Comparison of ENCODE assay signal across 15 cellular contexts in genomic region chr13:98289339-98289935, GRCh38.
DNase-seq lines count a peak whose midpoint lies in the region; ATAC-seq and TF ChIP-seq lines count a peak whose summit lies in the region.
"Had no signal": no experiment of that assay in that cellular context is flagged by ENCODE, and none has a peak within 500 bp of the region (broad histone marks: within the 10 kb centered on the region; RNA-seq: fewer than 3 reads in every experiment).

No MANE protein-coding gene starts in this region.

- H3K27ac Mint-ChIP-seq in chondrocyte (ENCODE audit: unreplicated experiment), result peak overlapping the region; percentile 57
- H3K27ac Mint-ChIP-seq in neural progenitor cell, result no peak overlapping the region
- H3K27ac Mint-ChIP-seq: CD8-positive, alpha-beta T cell; HFFc6 had no signal

- peaks cover 27% of the 10 kb centered on the region for H3K4me1 ChIP-seq in smooth muscle cell (ENCODE audit: low read depth)
- H3K4me1 ChIP-seq in gastroesophageal sphincter, result no peaks in the 10 kb centered on the region
- peaks cover 34% of the 10 kb centered on the region for H3K4me1 ChIP-seq in neural progenitor cell

- H3K27me3 Mint-ChIP-seq in chondrocyte (ENCODE audit: low read depth) (no peaks in the 10 kb centered on the region), neural progenitor cell (ENCODE audit: insufficient read depth, low read depth) (peaks cover 3% of the 10 kb centered on the region)

- H3K4me1 Mint-ChIP-seq in chondrocyte (ENCODE audit: low read depth), result peaks cover 59% of the 10 kb centered on the region
- peaks cover 15% of the 10 kb centered on the region for H3K4me1 Mint-ChIP-seq in neural progenitor cell
- H3K4me1 Mint-ChIP-seq: CD14-positive monocyte had no signal

- no peaks in the 10 kb centered on the region for H3K27me3 ChIP-seq in smooth muscle cell (ENCODE audit: low read depth)
- H3K27me3 ChIP-seq in gastroesophageal sphincter, result no peaks in the 10 kb centered on the region
- no peaks in the 10 kb centered on the region for H3K27me3 ChIP-seq in neural progenitor cell

- H3K79me2 ChIP-seq in smooth muscle cell (ENCODE audit: low read depth), result peaks cover 66% of the 10 kb centered on the region
- H3K79me2 ChIP-seq in neural progenitor cell (ENCODE audit: low read depth), result peaks cover 44% of the 10 kb centered on the region

- 72% methylated on average over 14 of the region's 14 CpGs for WGBS in smooth muscle cell (ENCODE audit: low lambda C conversion rate)
- 92 to 97% methylated on average over 12 to 13 of the region's 14 CpGs for WGBS in gastroesophageal sphincter (ENCODE audit: low coverage in 1 of 2), 2 donors

- H3K4me3 Mint-ChIP-seq in chondrocyte (ENCODE audit: unreplicated experiment), result no peak overlapping the region
- H3K4me3 Mint-ChIP-seq in neural progenitor cell, result no peak overlapping the region
- H3K4me3 Mint-ChIP-seq: CD14-positive monocyte; CD8-positive, alpha-beta T cell; HFFc6 had no signal

- no peaks in the 10 kb centered on the region for H3K9me3 Mint-ChIP-seq in chondrocyte (ENCODE audit: low read depth)
- H3K9me3 Mint-ChIP-seq in neural progenitor cell, result peaks cover 2% of the 10 kb centered on the region
- H3K9me3 Mint-ChIP-seq: CD8-positive, alpha-beta T cell; HFFc6 had no signal

- H3K4me3 ChIP-seq in smooth muscle cell, result no peak overlapping the region
- H3K4me3 ChIP-seq in gastroesophageal sphincter, result no peak overlapping the region
- no peak overlapping the region for H3K4me3 ChIP-seq in neural progenitor cell
- H3K4me3 ChIP-seq: A549 had no signal

- no peak overlapping the region for H3K9ac ChIP-seq in smooth muscle cell (ENCODE audit: low read depth)
- H3K9ac ChIP-seq in neural progenitor cell, result no peak overlapping the region

- H3K4me2 ChIP-seq in smooth muscle cell (peak overlapping the region; percentile 32), neural progenitor cell (no peak overlapping the region)
- H3K4me2 ChIP-seq: A549 had no signal

- ATAC-seq in gastroesophageal sphincter (no peak), HG02759 (IDR thresholded peaks at IDR 0.05; ENCODE audit: unreplicated experiment) (no peak)
- ATAC-seq: A549; CD8-positive, alpha-beta T cell had no signal

- H3F3A ChIP-seq in smooth muscle cell (ENCODE audit: low read depth) (peaks cover 6% of the 10 kb centered on the region), neural progenitor cell (ENCODE audit: low read depth) (peaks cover 10% of the 10 kb centered on the region)

- H2AFZ ChIP-seq in smooth muscle cell (ENCODE audit: low read depth), result no peak overlapping the region
- H2AFZ ChIP-seq in neural progenitor cell (replicated peaks), result no peak overlapping the region

- peak; percentile 60 for DNase-seq in NCI-H2171 (lab: John Stamatoyannopoulos, UW)
- peak; percentile 100 for DNase-seq in NCI-H82 (lab: John Stamatoyannopoulos, UW)
- no peak for DNase-seq in chondrocyte (ENCODE audit: low spot score)
- no peak for DNase-seq in smooth muscle cell (lab: John Stamatoyannopoulos, UW; ENCODE audit: unreplicated experiment)
- no peak for DNase-seq in neural progenitor cell (ENCODE audit: low spot score)
- DNase-seq: CD8-positive, alpha-beta T cell; COR-L47; DMS53; GF-D8; HCEC 1CT; HFFc6 had no signal

- H3K36me3 Mint-ChIP-seq in chondrocyte (ENCODE audit: low read depth) (peaks cover 4% of the 10 kb centered on the region), neural progenitor cell (peaks cover 9% of the 10 kb centered on the region)
- H3K36me3 Mint-ChIP-seq: CD14-positive monocyte; CD8-positive, alpha-beta T cell had no signal

- H3K9me3 ChIP-seq in smooth muscle cell (replicated peaks; ENCODE audit: low read depth), result no peaks in the 10 kb centered on the region
- no peaks in the 10 kb centered on the region for H3K9me3 ChIP-seq in gastroesophageal sphincter
- H3K9me3 ChIP-seq in neural progenitor cell (ENCODE audit: low read depth), result no peaks in the 10 kb centered on the region
- H3K9me3 ChIP-seq: A549 had no signal

- TF ChIP-seq EP300 in gastroesophageal sphincter (IDR thresholded peaks at IDR 0.05), result no peak

- peaks cover 14% of the 10 kb centered on the region for H4K20me1 ChIP-seq in smooth muscle cell (ENCODE audit: low read depth)
- peaks cover 8% of the 10 kb centered on the region for H4K20me1 ChIP-seq in neural progenitor cell (ENCODE audit: low read depth)

- TF ChIP-seq CTCF in chondrocyte (IDR thresholded peaks at IDR 0.05) (no peak), smooth muscle cell (IDR thresholded peaks at IDR 0.05; ENCODE audit: borderline replicate concordance, insufficient read depth, poor library complexity, severe bottlenecking) (no peak), gastroesophageal sphincter (IDR thresholded peaks at IDR 0.05) (no peak), neural progenitor cell (IDR thresholded peaks at IDR 0.05) (no peak)

- TF ChIP-seq POLR2A in gastroesophageal sphincter (IDR thresholded peaks at IDR 0.05), result no peak

- H3K27ac ChIP-seq in smooth muscle cell (ENCODE audit: low read depth), result peak overlapping the region; percentile 49
- H3K27ac ChIP-seq in gastroesophageal sphincter, result no peak overlapping the region
- H3K27ac ChIP-seq in neural progenitor cell, result no peak overlapping the region
- H3K27ac ChIP-seq: A549 had no signal

- no peaks in the 10 kb centered on the region for H3K36me3 ChIP-seq in smooth muscle cell (ENCODE audit: low read depth)
- no peaks in the 10 kb centered on the region for H3K36me3 ChIP-seq in gastroesophageal sphincter
- no peaks in the 10 kb centered on the region for H3K36me3 ChIP-seq in neural progenitor cell

Comparison
In these comparisons a context has a peak if more than half of its experiments do, and no peak if none do; other contexts are left out.
1. DNase-seq: peak in NCI-H2171 (single experiment) and NCI-H82 (single experiment); none in chondrocyte (single experiment), smooth muscle cell (single experiment) and neural progenitor cell (single experiment).